In the genomic region with DNA sequence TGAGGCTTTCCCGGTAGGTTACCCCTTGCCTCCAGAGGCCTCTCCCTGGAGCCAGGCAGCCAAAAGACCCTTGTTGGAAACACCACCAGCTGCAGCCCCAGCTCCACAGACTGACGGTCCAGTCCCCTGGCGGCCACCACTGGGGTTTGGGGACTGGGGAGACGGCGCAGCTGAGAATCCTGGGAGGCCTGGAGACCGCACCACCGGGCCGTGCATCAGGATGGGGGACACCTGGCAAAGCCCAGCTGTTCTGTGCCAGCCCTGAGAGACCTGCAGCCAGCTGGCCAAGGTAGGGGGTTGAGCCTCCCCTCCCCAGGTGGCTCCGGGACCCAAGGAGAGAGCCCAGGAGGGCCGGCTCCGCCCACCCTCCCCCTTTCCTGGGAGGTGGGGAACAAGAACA, we compare ENCODE assay signal across 19 cellular contexts. TPM values are rescaled to one million over a fixed set of nuclear protein-coding genes. Genes with fewer than 3 reads are reported as not detected.
A peak's percentile ranks its signal among the peaks of the same experiment; 100 is the strongest.
DNase-seq lines count a peak whose midpoint lies in the region; ATAC-seq, FAIRE-seq and TF ChIP-seq lines count a peak whose summit lies in the region.
"Had no signal": no experiment of that assay in that cellular context is flagged by ENCODE, and none has a peak within 500 bp of the region (broad histone marks: within the 10 kb centered on the region; RNA-seq: fewer than 3 reads in every experiment).

No MANE protein-coding gene starts in this region.

- H2AFZ ChIP-seq in HepG2 (ENCODE audit: low read length), result no peak overlapping the region

- TF ChIP-seq CTCF in RWPE1 (conservative IDR thresholded peaks at IDR 0.05; ENCODE audit: low read depth), result no peak
- no peak for TF ChIP-seq CTCF in HepG2 (CRISPR knock-in tag; IDR thresholded peaks at IDR 0.05)
- TF ChIP-seq CTCF in upper lobe of right lung (IDR thresholded peaks at IDR 0.05), result no peak

- peaks cover 78% of the 10 kb centered on the region for H3K4me1 ChIP-seq in HepG2 (ENCODE audit: insufficient read depth, low read length)
- H3K4me1 ChIP-seq in upper lobe of right lung, result peaks cover 5% of the 10 kb centered on the region

- no peaks in the 10 kb centered on the region for H4K20me1 ChIP-seq in HepG2 (ENCODE audit: insufficient read depth, low read length)

- no TSS peak for BruUV-seq in HepG2 (replicated peaks; lab: Mats Ljungman, UMichigan)

- H3K9me3 ChIP-seq in HepG2 (ENCODE audit: low read length) (no peaks in the 10 kb centered on the region), upper lobe of right lung (no peaks in the 10 kb centered on the region)

- POLR2A ChIA-PET in RWPE1 (lab: Yijun Ruan, JAX; ENCODE audit: low non-redundant PET) (no interaction called here), HepG2 (lab: Yijun Ruan, JAX) (interaction anchor here (1.0 kb wide), 1 partner anchor 31 kb away, joined by 3 read pairs; no protein-coding TSS in a partner anchor)

- TF ChIP-seq RAD21 in HepG2 (CRISPR knock-in tag; IDR thresholded peaks at IDR 0.05), result no peak

- TF ChIP-seq EP300 in HepG2 (IDR thresholded peaks at IDR 0.05; ENCODE audit: low read depth in 2 of 2, low read length in 2 of 2) (no peak), HepG2 (CRISPR knock-in tag; IDR thresholded peaks at IDR 0.05; ENCODE audit: borderline replicate concordance) (no peak)

- H3K27me3 ChIP-seq in HepG2 (ENCODE audit: control insufficient read depth in 1 of 2, insufficient read depth in 2 of 2, low read length in 2 of 2), result peaks cover 3 to 45% of the 10 kb centered on the region in 2 experiments; a peak in 4 of 5 replicates
- H3K27me3 ChIP-seq in upper lobe of right lung, result no peaks in the 10 kb centered on the region

- WGBS in HepG2 (ENCODE audit: low lambda C conversion rate), result 66% methylated on average over 9 of the region's 11 CpGs

- H3K4me2 ChIP-seq in HepG2 (ENCODE audit: low read depth, low read length), result no peak overlapping the region

- H3K9ac ChIP-seq in HepG2 (ENCODE audit: insufficient read depth, low read depth, low read length), result no peak overlapping the region

- ATAC-seq in Right ventricle myocardium inferior (no peak), left cardiac atrium (no peak), HepG2 (no peak; the same call in 2 of the 3 replicates), upper lobe of right lung (no peak)

- in situ Hi-C loops in HepG2 (cut with HindIII; ENCODE audit: extremely low pct_ligation_motif_present, low pct_unique_long_range_greater_than_20kb), result loop anchor here (5.0 kb wide), 1 partner anchor 179 kb away; no protein-coding TSS in a partner anchor

- H3K27ac ChIP-seq in RWPE1 (peak overlapping the region; percentile 45), HepG2 (ENCODE audit: extremely low read length, insufficient read depth, low read length) (no peak overlapping the region), upper lobe of right lung (no peak overlapping the region)
- H3K27ac ChIP-seq: HL-60 had no signal

- H3K4me3 ChIP-seq in HepG2 (replicated peaks in 1 of 3; ENCODE audit: insufficient read depth in 1 of 3, low read depth in 2 of 3, low read length in 3 of 3) (no peak overlapping the region), upper lobe of right lung (no peak overlapping the region)
- H3K4me3 ChIP-seq: K562 had no signal

- DNase-seq in Right ventricle myocardium inferior (ENCODE audit: missing footprints) (peak; percentile 23), left cardiac atrium (no peak), RWPE1 (ENCODE audit: low spot score) (no peak), HepG2 (ENCODE audit: low spot score) (no peak), NCI-H2081 (lab: John Stamatoyannopoulos, UW) (no peak), upper lobe of right lung (no peak), foreskin melanocyte (no peak)
- DNase-seq: 8988T; C1 segment of cervical spinal cord; CD4-positive, alpha-beta T cell; DMS153; DMS79; GDM1; GOT3; H7; IMR-90 had no signal

- TF ChIP-seq POLR2A in HepG2 (IDR thresholded peaks at IDR 0.05; ENCODE audit: insufficient read depth in 1 of 2, low read depth in 2 of 2, low read length in 2 of 2), result no peak

- CTCF ChIA-PET in RWPE1 (lab: Yijun Ruan, JAX) (no interaction called here), HepG2 (lab: Yijun Ruan, JAX; ENCODE audit: low intra/inter-chr PET ratio, low total read pairs) (interaction anchor here (1.4 kb wide), 1 partner anchor 181 kb away, joined by 6 read pairs; no protein-coding TSS in a partner anchor)

- no peak for FAIRE-seq in HepG2 (lab: Jason Lieb, UNC)
- FAIRE-seq: GM12892, K562 had no signal

- intact Hi-C loops in Right ventricle myocardium inferior (cut with DNase I) (no loop called here), left cardiac atrium (cut with DNase I) (no loop called here), HepG2 (cut with micrococcal nuclease; ENCODE audit: unreplicated experiment) (no loop called here), upper lobe of right lung (cut with DNase I) (no loop called here)

- H3K79me2 ChIP-seq in HepG2 (ENCODE audit: insufficient read depth, low read length), result no peaks in the 10 kb centered on the region

- H3K36me3 ChIP-seq in HepG2 (replicated peaks in 1 of 2; ENCODE audit: control insufficient read depth in 1 of 2, insufficient read depth in 2 of 2, low read length in 2 of 2) (no peaks in the 10 kb centered on the region), upper lobe of right lung (no peaks in the 10 kb centered on the region)

TF ChIP-seq in HepG2, 621 proteins besides CTCF, POLR2A, EP300 and RAD21:
- TF ChIP-seq XRCC5 (optimal IDR thresholded peaks at IDR 0.05; ENCODE audit: low read length), result no peak
- TF ChIP-seq ZNF547 (CRISPR knock-in tag; IDR thresholded peaks at IDR 0.05), result no peak
- TF ChIP-seq EEA1 (CRISPR knock-in tag; IDR thresholded peaks at IDR 0.05; ENCODE audit: borderline replicate concordance), result 0 out of 2 replicates have a peak, but pooled peaks have one; percentile 32
- no peak for TF ChIP-seq NBN (conservative IDR thresholded peaks at IDR 0.05)
- TF ChIP-seq AGO2 (optimal IDR thresholded peaks at IDR 0.05; ENCODE audit: low read depth, low read length), result peak; percentile 59
- TF ChIP-seq, protein P1, sequence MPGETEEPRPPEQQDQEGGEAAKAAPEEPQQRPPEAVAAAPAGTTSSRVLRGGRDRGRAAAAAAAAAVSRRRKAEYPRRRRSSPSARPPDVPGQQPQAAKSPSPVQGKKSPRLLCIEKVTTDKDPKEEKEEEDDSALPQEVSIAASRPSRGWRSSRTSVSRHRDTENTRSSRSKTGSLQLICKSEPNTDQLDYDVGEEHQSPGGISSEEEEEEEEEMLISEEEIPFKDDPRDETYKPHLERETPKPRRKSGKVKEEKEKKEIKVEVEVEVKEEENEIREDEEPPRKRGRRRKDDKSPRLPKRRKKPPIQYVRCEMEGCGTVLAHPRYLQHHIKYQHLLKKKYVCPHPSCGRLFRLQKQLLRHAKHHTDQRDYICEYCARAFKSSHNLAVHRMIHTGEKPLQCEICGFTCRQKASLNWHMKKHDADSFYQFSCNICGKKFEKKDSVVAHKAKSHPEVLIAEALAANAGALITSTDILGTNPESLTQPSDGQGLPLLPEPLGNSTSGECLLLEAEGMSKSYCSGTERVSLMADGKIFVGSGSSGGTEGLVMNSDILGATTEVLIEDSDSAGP (CRISPR knock-in tag; IDR thresholded peaks at IDR 0.05; ENCODE audit: borderline replicate concordance), result 0 out of 2 replicates have a peak, but pooled peaks have one; percentile 10
- TF ChIP-seq SRY (CRISPR knock-in tag; IDR thresholded peaks at IDR 0.05), result no peak
- TF ChIP-seq AGO1 (IDR thresholded peaks at IDR 0.05; ENCODE audit: low read depth, low read length, poor library complexity, severe bottlenecking), result peak; percentile 11
- no peak for TF ChIP-seq DMAP1 (CRISPR knock-in tag; IDR thresholded peaks at IDR 0.05)
TF ChIP-seq in HepG2: peak in this region for 4.

RNA-seq across cellular contexts. Expression of gene SLC38A10, which starts 8.3 kb away (rescaled TPM):
- 44.6 TPM for total RNA-seq in Right ventricle myocardium inferior
- 10 to 100 TPM; 46.4 to 54.0 TPM for total RNA-seq in left cardiac atrium
- 23.0 and 55.8 TPM in 2 replicates for total RNA-seq in HepG2 (2016; rRNA removed; fragmentation: Illumina TruSeq; extraction: Trizol)
- total RNA-seq in HepG2 (2016; cell fraction: cytosol; rRNA removed; fragmentation: Illumina TruSeq; extraction: Trizol; ENCODE audit: low read depth), result 18.5 and 23.3 TPM in 2 replicates
- 19.1 and 55.8 TPM in 2 replicates for total RNA-seq in HepG2 (2016; cell fraction: insoluble cytoplasmic fraction; rRNA removed; fragmentation: Illumina TruSeq; extraction: Trizol)
- total RNA-seq in HepG2 (2016; cell fraction: membrane; rRNA removed; fragmentation: Illumina TruSeq; extraction: Trizol), result 18.8 and 20.0 TPM in 2 replicates
- total RNA-seq in HepG2 (2016; cell fraction: nucleus; rRNA removed; fragmentation: Illumina TruSeq; extraction: Trizol), result 52.6 and 64.0 TPM in 2 replicates
- 23.4 and 33.6 TPM in 2 replicates for polyA plus RNA-seq in HepG2 (2011; rRNA removed)
- 20.1 and 34.6 TPM in 2 replicates for polyA plus RNA-seq in HepG2 (2011; cell fraction: cytosol; rRNA removed)
- 63.4 and 88.4 TPM in 2 replicates for polyA plus RNA-seq in HepG2 (2011; cell fraction: nucleus; rRNA removed)
- 22.8 and 28.0 TPM in 2 replicates for polyA plus RNA-seq in HepG2 (2012)
- polyA plus RNA-seq in HepG2 (2016; cell fraction: cytosol; fragmentation: Illumina TruSeq; extraction: Trizol; ENCODE audit: low read depth), result 5.7 and 7.1 TPM in 2 replicates
- 19.7 and 23.4 TPM in 2 replicates for polyA plus RNA-seq in HepG2 (2016; cell fraction: insoluble cytoplasmic fraction; fragmentation: Illumina TruSeq; extraction: Trizol; ENCODE audit: low read depth)
- 10.4 and 11.4 TPM in 2 replicates for polyA plus RNA-seq in HepG2 (2016; cell fraction: membrane; fragmentation: Illumina TruSeq; extraction: Trizol; ENCODE audit: low read depth)
- polyA plus RNA-seq in HepG2 (2016; cell fraction: nucleus; fragmentation: Illumina TruSeq; extraction: Trizol; ENCODE audit: insufficient read depth, low read depth), result 123 and 129 TPM in 2 replicates
- polyA minus RNA-seq in HepG2 (2011; rRNA and poly(A)+ RNA removed; ENCODE audit: low replicate concordance), result 53.9 and 165 TPM in 2 replicates
- polyA minus RNA-seq in HepG2 (2011; cell fraction: cytosol; rRNA and poly(A)+ RNA removed), result 62.7 and 77.3 TPM in 2 replicates
- polyA minus RNA-seq in HepG2 (2011; cell fraction: nucleus; rRNA and poly(A)+ RNA removed), result 25.7 and 27.8 TPM in 2 replicates
- total RNA-seq in upper lobe of right lung, result 87.3 TPM
